ENCODE assay signal across 9 cellular contexts in genomic region chr3:195450731-195451229, GRCh38. TPM values are rescaled to one million over a fixed set of nuclear protein-coding genes. Genes with fewer than 3 reads are reported as not detected.
DNase-seq lines count a peak whose midpoint lies in the region; ATAC-seq lines count a peak whose summit lies in the region.
"Had no signal": no experiment of that assay in that cellular context is flagged by ENCODE, and none has a peak within 500 bp of the region (broad histone marks: within the 10 kb centered on the region; RNA-seq: fewer than 3 reads in every experiment).

No MANE protein-coding gene starts in this region.

- H3K36me3 Mint-ChIP-seq in stimulated activated effector memory CD8-positive, alpha-beta T cell treated with anti-CD3 and anti-CD28 coated beads, Interleukin-12 subunit alpha, Interleukin-12 subunit beta, amount 100 ng/mL, for 72 hours = no peaks in the 10 kb centered on the region

- H3K4me3 Mint-ChIP-seq in stimulated activated effector memory CD8-positive, alpha-beta T cell treated with anti-CD3 and anti-CD28 coated beads, Interleukin-12 subunit alpha, Interleukin-12 subunit beta, amount 100 ng/mL, for 72 hours = no peak overlapping the region

- H3K9me3 Mint-ChIP-seq in stimulated activated effector memory CD8-positive, alpha-beta T cell treated with anti-CD3 and anti-CD28 coated beads, Interleukin-12 subunit alpha, Interleukin-12 subunit beta, amount 100 ng/mL, for 72 hours = no peaks in the 10 kb centered on the region

- DNase-seq in GM03348 (ENCODE audit: low spot score) = peak; percentile 63
- peak; percentile 71 for DNase-seq in NCI-H510A treated with DMSO at 0.1 percent for 48 hours (lab: John Stamatoyannopoulos, UW)
- peak; percentile 88 for DNase-seq in fibroblast of peridontal ligament (ENCODE audit: extremely low read depth)
- DNase-seq in sciatic nerve (ENCODE audit: low spot score) = no peak
- DNase-seq in stimulated activated effector memory CD8-positive, alpha-beta T cell treated with anti-CD3 and anti-CD28 coated beads, Interleukin-12 subunit alpha, Interleukin-12 subunit beta, amount 100 ng/mL, for 72 hours (ENCODE audit: low spot score in 2 of 2) = no peak
- DNase-seq in SHP77 treated with DMSO at 0.1 percent for 48 hours (lab: John Stamatoyannopoulos, UW) = no peak
- DNase-seq: midbrain had no signal

- ATAC-seq in sciatic nerve (peak; percentile 96), HG03280 (IDR thresholded peaks at IDR 0.05; ENCODE audit: unreplicated experiment) (no peak), GM18868 (IDR thresholded peaks at IDR 0.05; ENCODE audit: unreplicated experiment) (no peak)
- no peak for ATAC-seq in stimulated activated effector memory CD8-positive, alpha-beta T cell treated with anti-CD3 and anti-CD28 coated beads, Interleukin-12 subunit alpha, Interleukin-12 subunit beta, amount 100 ng/mL, for 72 hours

- no peak overlapping the region for H3K27ac Mint-ChIP-seq in stimulated activated effector memory CD8-positive, alpha-beta T cell treated with anti-CD3 and anti-CD28 coated beads, Interleukin-12 subunit alpha, Interleukin-12 subunit beta, amount 100 ng/mL, for 72 hours

- peaks cover 8% of the 10 kb centered on the region for H3K4me1 Mint-ChIP-seq in stimulated activated effector memory CD8-positive, alpha-beta T cell treated with anti-CD3 and anti-CD28 coated beads, Interleukin-12 subunit alpha, Interleukin-12 subunit beta, amount 100 ng/mL, for 72 hours

- intact Hi-C loops in sciatic nerve (cut with DNase I) = no loop called here

RNA-seq across cellular contexts. Expression of gene ACAP2, which starts 8.0 kb away (rescaled TPM):
- total RNA-seq in sciatic nerve = 77.4 TPM

Comparison
In these comparisons a context has a peak if more than half of its experiments do, and no peak if none do; other contexts are left out.
1. DNase-seq: peak in GM03348 (single experiment), NCI-H510A treated with DMSO at 0.1 percent for 48 hours (single experiment) and fibroblast of peridontal ligament (single experiment); none in sciatic nerve (single experiment), stimulated activated effector memory CD8-positive, alpha-beta T cell treated with anti-CD3 and anti-CD28 coated beads, Interleukin-12 subunit alpha, Interleukin-12 subunit beta, amount 100 ng/mL, for 72 hours (0 of 2) and SHP77 treated with DMSO at 0.1 percent for 48 hours (single experiment).